Comparison of ENCODE assay signal across 15 cellular contexts in genomic region chr3:169618894-169619792, GRCh38. TPM values are rescaled to one million over a fixed set of nuclear protein-coding genes. Genes with fewer than 3 reads are reported as not detected.
DNase-seq lines count a peak whose midpoint lies in the region; ATAC-seq, FAIRE-seq and TF ChIP-seq lines count a peak whose summit lies in the region.
"Had no signal": no experiment of that assay in that cellular context is flagged by ENCODE, and none has a peak within 500 bp of the region (broad histone marks: within the 10 kb centered on the region; RNA-seq: fewer than 3 reads in every experiment).

No MANE protein-coding gene starts in this region.

- no peak overlapping the region for H3K4me3 ChIP-seq in GM23338
- H3K4me3 ChIP-seq in duodenal mucosa (ENCODE audit: low read depth in 1 of 2, low read length in 2 of 2) = no peak overlapping the region
- H3K4me3 ChIP-seq: HAP-1, Peyer's patch, thyroid gland had no signal

- no peaks in the 10 kb centered on the region for H3K36me3 Mint-ChIP-seq in GM23338 (ENCODE audit: low read depth)
- peaks cover 7% of the 10 kb centered on the region for H3K36me3 Mint-ChIP-seq in progenitor cell of endocrine pancreas (ENCODE audit: insufficient read depth)
- H3K36me3 Mint-ChIP-seq: memory B cell, T-cell had no signal

- DNase-seq in GM23338 (ENCODE audit: low spot score) (no peak), NCI-H2107 (lab: John Stamatoyannopoulos, UW) (peak; percentile 91), progenitor cell of endocrine pancreas (ENCODE audit: low spot score, unreplicated experiment) (no peak), middle frontal gyrus (ENCODE audit: extremely low spot score, low spot score) (no peak), NCI-H187 (lab: John Stamatoyannopoulos, UW) (no peak), urothelium cell line (ENCODE audit: low spot score) (no peak), DMS53 (lab: John Stamatoyannopoulos, UW) (no peak)
- DNase-seq: activated T-cell treated with anti-CD3 and anti-CD28 coated beads, Interleukin-2, amount 50 U/mL, for 1 hour; nucleus accumbens; Peyer's patch; T-cell; thyroid gland had no signal

- H3K4me1 ChIP-seq in GM23338 (ENCODE audit: insufficient read depth) (peaks cover 12% of the 10 kb centered on the region), duodenal mucosa (ENCODE audit: control insufficient read depth in 1 of 2, insufficient read depth in 2 of 2, low read length in 2 of 2) (peaks cover 0 to 12% of the 10 kb centered on the region in 2 donors)
- H3K4me1 ChIP-seq: Peyer's patch, thyroid gland had no signal

- H3K27me3 Mint-ChIP-seq in GM23338 (ENCODE audit: insufficient read depth, low read depth, poor library complexity) (no peaks in the 10 kb centered on the region), progenitor cell of endocrine pancreas (no peaks in the 10 kb centered on the region)

- no peak for FAIRE-seq in urothelium cell line (lab: Jason Lieb, UNC)

- H3K4me2 ChIP-seq in GM23338 = no peak overlapping the region

- no peaks in the 10 kb centered on the region for H3K9me3 Mint-ChIP-seq in GM23338
- H3K9me3 Mint-ChIP-seq in progenitor cell of endocrine pancreas (ENCODE audit: low read depth) = no peaks in the 10 kb centered on the region
- H3K9me3 Mint-ChIP-seq: memory B cell, T-cell had no signal

- H3K9me3 ChIP-seq in duodenal mucosa (ENCODE audit: control insufficient read depth in 1 of 2, low read length in 2 of 2) = no peaks in the 10 kb centered on the region
- H3K9me3 ChIP-seq: HAP-1, Peyer's patch, thyroid gland had no signal

- no peaks in the 10 kb centered on the region for H3K9me2 ChIP-seq in GM23338 (ENCODE audit: insufficient read depth)

- TF ChIP-seq CTCF in GM23338 (conservative IDR thresholded peaks at IDR 0.05; ENCODE audit: low read depth in 2 of 2) (no peak), progenitor cell of endocrine pancreas (IDR thresholded peaks at IDR 0.05; ENCODE audit: unreplicated experiment) (no peak)

- H3K4me1 Mint-ChIP-seq in GM23338 (peaks cover 21% of the 10 kb centered on the region), progenitor cell of endocrine pancreas (ENCODE audit: low read depth) (peaks cover 22% of the 10 kb centered on the region)
- H3K4me1 Mint-ChIP-seq: memory B cell, T-cell had no signal

- H3K79me2 ChIP-seq in GM23338 (replicated peaks; ENCODE audit: insufficient read depth) = no peaks in the 10 kb centered on the region

- no peak overlapping the region for H3K9ac ChIP-seq in duodenal mucosa (ENCODE audit: low read depth in 1 of 2, low read length in 2 of 2)

- H3K27ac Mint-ChIP-seq in GM23338 = peak overlapping the region; percentile 67; the same call in 1 of the 2 replicates
- peak overlapping the region; percentile 56 for H3K27ac Mint-ChIP-seq in progenitor cell of endocrine pancreas
- H3K27ac Mint-ChIP-seq: memory B cell, T-cell had no signal

- no peaks in the 10 kb centered on the region for H3F3A ChIP-seq in GM23338 (replicated peaks; ENCODE audit: low read depth)

- H3K27me3 ChIP-seq in GM23338 (ENCODE audit: insufficient read depth) (no peaks in the 10 kb centered on the region), duodenal mucosa (ENCODE audit: control insufficient read depth in 1 of 2, insufficient read depth in 2 of 2, low read length in 2 of 2) (no peaks in the 10 kb centered on the region)
- H3K27me3 ChIP-seq: Peyer's patch, thyroid gland had no signal

- H4K20me1 ChIP-seq in GM23338 (replicated peaks; ENCODE audit: insufficient read depth) = no peaks in the 10 kb centered on the region

- no peak overlapping the region for H3K27ac ChIP-seq in GM23338 (ENCODE audit: low read depth)
- peak overlapping the region; percentile 36 for H3K27ac ChIP-seq in duodenal mucosa (ENCODE audit: low read depth, low read length)
- H3K27ac ChIP-seq: thyroid gland had no signal

- peak overlapping the region; percentile 90 for H2AFZ ChIP-seq in GM23338

- peak; percentile 80 for ATAC-seq in GM23338
- ATAC-seq: T-cell had no signal

- H3K4me3 Mint-ChIP-seq in GM23338 (no peak overlapping the region), progenitor cell of endocrine pancreas (ENCODE audit: low read depth) (no peak overlapping the region)
- H3K4me3 Mint-ChIP-seq: memory B cell, T-cell had no signal

- H3K36me3 ChIP-seq in GM23338 (ENCODE audit: insufficient read depth) (no peaks in the 10 kb centered on the region), duodenal mucosa (ENCODE audit: control insufficient read depth in 1 of 2, insufficient read depth in 2 of 2, low read length in 2 of 2) (no peaks in the 10 kb centered on the region)
- H3K36me3 ChIP-seq: HAP-1, Peyer's patch, thyroid gland had no signal

TF ChIP-seq in GM23338, 12 proteins besides CTCF, POLR2A, EP300 and RAD21 (continues in another document):
- TF ChIP-seq EZH2 (IDR thresholded peaks at IDR 0.05; ENCODE audit: low read depth, unreplicated experiment) = no peak
- TF ChIP-seq JUNB (IDR thresholded peaks at IDR 0.05; ENCODE audit: unreplicated experiment) = no peak
- no peak for TF ChIP-seq NANOG (IDR thresholded peaks at IDR 0.05; ENCODE audit: borderline replicate concordance)
- TF ChIP-seq CREB1 (CRISPR knock-in tag; IDR thresholded peaks at IDR 0.05; ENCODE audit: low read depth) = no peak
- no peak for TF ChIP-seq ZNF114 (CRISPR knock-in tag; IDR thresholded peaks at IDR 0.05)
- no peak for TF ChIP-seq POLR2AphosphoS5 (IDR thresholded peaks at IDR 0.05; ENCODE audit: low read depth)
- no peak for TF ChIP-seq ETS1 (IDR thresholded peaks at IDR 0.05)
- TF ChIP-seq ZNF462 (CRISPR knock-in tag; IDR thresholded peaks at IDR 0.05) = no peak
- no peak for TF ChIP-seq EZH2phosphoT487 (IDR thresholded peaks at IDR 0.05; ENCODE audit: unreplicated experiment)

RNA-seq across cellular contexts. Expression of gene MECOM, which starts 44.4 kb away (rescaled TPM):
- total RNA-seq in GM23338 (2014; rRNA removed; shearing (Covaris generic)) = 1.1 and 2.7 TPM in 2 replicates
- 0.14 and 0.15 TPM in 2 replicates for polyA plus RNA-seq in GM23338 (2016; fragmentation: Nextera tagmentation; extraction: Ambion mirVana)
- 186 and 195 TPM in 2 replicates for total RNA-seq in progenitor cell of endocrine pancreas

Comparison
In these comparisons a context has a peak if more than half of its experiments do, and no peak if none do; other contexts are left out.
1. RNA of gene MECOM, which starts 44.4 kb away (total RNA-seq): 186 to 195 TPM in progenitor cell of endocrine pancreas; 1.1 to 2.7 TPM in GM23338; every median in the first group is over 10 times any median in the second.